Comparison of ENCODE assay signal across 11 cellular contexts in the genomic region with DNA sequence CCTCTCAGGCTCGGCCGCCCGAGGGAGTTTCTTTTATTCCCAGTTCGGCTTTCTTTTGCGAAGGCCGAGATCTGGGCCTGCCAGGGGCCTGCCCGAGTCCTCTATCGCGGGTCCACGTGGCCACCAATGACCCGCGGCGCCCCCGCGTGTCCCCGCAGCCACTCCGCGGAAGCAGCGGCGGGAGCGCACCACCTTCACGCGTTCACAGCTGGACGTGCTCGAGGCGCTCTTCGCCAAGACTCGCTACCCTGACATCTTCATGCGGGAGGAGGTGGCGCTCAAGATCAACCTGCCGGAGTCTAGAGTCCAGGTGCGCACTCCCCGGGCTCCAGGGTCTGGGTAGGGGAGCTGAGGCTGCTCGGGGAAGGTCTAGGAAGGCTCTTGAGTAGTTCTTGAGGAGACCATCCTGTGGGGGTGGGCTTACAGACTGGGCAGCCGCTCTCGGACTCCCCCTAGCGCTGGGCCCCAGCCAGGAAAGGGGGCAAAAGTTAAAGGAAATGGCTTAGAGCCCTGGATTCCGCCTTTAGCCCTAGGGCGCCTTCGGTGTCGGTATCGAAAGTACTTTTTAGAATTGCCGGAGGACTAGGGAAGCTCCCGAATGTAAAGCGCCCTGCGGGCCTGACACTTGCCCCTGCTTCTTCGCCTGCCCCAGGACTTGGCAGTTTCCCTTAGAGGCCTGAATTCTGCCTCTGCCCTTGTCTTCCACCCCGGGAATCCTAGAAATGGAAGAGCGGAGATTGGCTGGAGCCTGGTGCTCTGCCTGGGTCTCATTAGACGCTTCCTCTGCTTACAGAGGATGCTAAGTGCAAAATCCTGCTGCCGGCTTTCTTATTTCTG. TPM values are rescaled to one million over a fixed set of nuclear protein-coding genes. Genes with fewer than 3 reads are reported as not detected.
A peak's percentile ranks its signal among the peaks of the same experiment; 100 is the strongest.
DNase-seq lines count a peak whose midpoint lies in the region; ATAC-seq and TF ChIP-seq lines count a peak whose summit lies in the region.
"Had no signal": no experiment of that assay in that cellular context is flagged by ENCODE, and none has a peak within 500 bp of the region (broad histone marks: within the 10 kb centered on the region; RNA-seq: fewer than 3 reads in every experiment).

No MANE protein-coding gene starts in this region.

- peaks cover 89% of the 10 kb centered on the region for H3K27me3 Mint-ChIP-seq in T-helper 1 cell treated with Interleukin-12 subunit alpha and Interleukin-12 subunit beta and Interleukin-4 antibody, amounts not matched to agents 30 μg/mL and 1 μg/mL, for 36 hours (ENCODE audit: low read depth)

- no peak for ATAC-seq in foreskin keratinocyte

- H3K27ac ChIP-seq in esophagus muscularis mucosa (replicated peaks in 1 of 4) (no peak overlapping the region), prostate gland (no peak overlapping the region), foreskin keratinocyte (no peak overlapping the region)
- H3K27ac ChIP-seq: skin epidermis had no signal

- H3K27ac Mint-ChIP-seq in T-helper 1 cell treated with Interleukin-12 subunit alpha and Interleukin-12 subunit beta and Interleukin-4 antibody, amounts not matched to agents 30 μg/mL and 1 μg/mL, for 36 hours: peak overlapping the region; percentile 71
- H3K27ac Mint-ChIP-seq: activated naive CD4-positive, alpha-beta T cell treated with anti-CD3 and anti-CD28 coated beads, Interleukin-2, amount 50 U/mL, for 72 hours had no signal

- intact Hi-C loops in esophagus muscularis mucosa (cut with DNase I): no loop called here
- intact Hi-C loops in prostate gland (cut with DNase I): no loop called here

- 17% methylated on average over 47 of the region's 51 CpGs for WGBS in esophagus muscularis mucosa
- 12% methylated on average over 51 of the region's 51 CpGs for WGBS in prostate gland

- H3K4me1 ChIP-seq in esophagus muscularis mucosa (peaks cover 64 to 81% (median 76%) of the 10 kb centered on the region in 4 donors), prostate gland (replicated peaks) (no peaks in the 10 kb centered on the region), foreskin keratinocyte (peaks cover 4% of the 10 kb centered on the region)

- H3K36me3 Mint-ChIP-seq in T-helper 1 cell treated with Interleukin-12 subunit alpha and Interleukin-12 subunit beta and Interleukin-4 antibody, amounts not matched to agents 30 μg/mL and 1 μg/mL, for 36 hours (ENCODE audit: low read depth): peaks cover 10% of the 10 kb centered on the region

- no peak for TF ChIP-seq CTCF in esophagus muscularis mucosa (IDR thresholded peaks at IDR 0.05)
- no peak for TF ChIP-seq CTCF in prostate gland (IDR thresholded peaks at IDR 0.05)
- no peak for TF ChIP-seq CTCF in foreskin keratinocyte (conservative IDR thresholded peaks at IDR 0.05)

- TF ChIP-seq POLR2A in esophagus muscularis mucosa (IDR thresholded peaks at IDR 0.05; ENCODE audit: low read depth) (no peak), prostate gland (IDR thresholded peaks at IDR 0.05) (no peak)

- peak overlapping the region in 3 of 4 donors; percentile 28 to 42 (median 37) for H3K4me3 ChIP-seq in esophagus muscularis mucosa
- no peak overlapping the region for H3K4me3 ChIP-seq in prostate gland

- no peak for TF ChIP-seq EP300 in esophagus muscularis mucosa (IDR thresholded peaks at IDR 0.05)

- peak overlapping the region; percentile 70 for H3K4me3 Mint-ChIP-seq in T-helper 1 cell treated with Interleukin-12 subunit alpha and Interleukin-12 subunit beta and Interleukin-4 antibody, amounts not matched to agents 30 μg/mL and 1 μg/mL, for 36 hours

- peaks cover 0 to 7% (median 0%) of the 10 kb centered on the region in 4 donors for H3K9me3 ChIP-seq in esophagus muscularis mucosa
- H3K9me3 ChIP-seq in prostate gland: no peaks in the 10 kb centered on the region

- H3K4me1 Mint-ChIP-seq in T-helper 1 cell treated with Interleukin-12 subunit alpha and Interleukin-12 subunit beta and Interleukin-4 antibody, amounts not matched to agents 30 μg/mL and 1 μg/mL, for 36 hours (ENCODE audit: low read depth): peaks cover 36% of the 10 kb centered on the region

- H3K9me3 Mint-ChIP-seq in T-helper 1 cell treated with Interleukin-12 subunit alpha and Interleukin-12 subunit beta and Interleukin-4 antibody, amounts not matched to agents 30 μg/mL and 1 μg/mL, for 36 hours: peaks cover 4% of the 10 kb centered on the region
- H3K9me3 Mint-ChIP-seq: activated naive CD4-positive, alpha-beta T cell treated with anti-CD3 and anti-CD28 coated beads, Interleukin-2, amount 50 U/mL, for 72 hours had no signal

- DNase-seq in ELF-1 (ENCODE audit: low read depth, low spot score) (peak; percentile 92), esophagus muscularis mucosa (ENCODE audit: extremely low spot score) (no peak), prostate gland (ENCODE audit: low spot score) (peak; percentile 3), anterior cingulate cortex (lab: John Stamatoyannopoulos, UW) (no peak), H4 (ENCODE audit: low spot score) (no peak), NCI-H510A (lab: John Stamatoyannopoulos, UW) (no peak), foreskin keratinocyte (no peak)
- DNase-seq: NCI-H1694 treated with DMSO at 0.1 percent for 48 hours had no signal

- H3K27me3 ChIP-seq in esophagus muscularis mucosa (peaks cover 5 to 100% (median 77%) of the 10 kb centered on the region in 4 donors), prostate gland (replicated peaks; ENCODE audit: insufficient read depth) (peaks cover 41% of the 10 kb centered on the region), foreskin keratinocyte (peaks cover under 1% of the 10 kb centered on the region)

- H3K36me3 ChIP-seq in esophagus muscularis mucosa: no peaks in the 10 kb centered on the region
- no peaks in the 10 kb centered on the region for H3K36me3 ChIP-seq in prostate gland

RNA-seq across cellular contexts. Expression of a gene that starts 3.5 kb away (rescaled TPM):
- under 1 TPM in 1 of 4 donors, not detected in 3; 0.26 TPM for total RNA-seq in esophagus muscularis mucosa
- 1 to 10 TPM; 2.0 to 2.2 TPM for total RNA-seq in prostate gland
- 0.64 and 0.85 TPM in 2 replicates for total RNA-seq in H4 (2014; rRNA removed; shearing (Covaris generic))
- total RNA-seq in foreskin keratinocyte: 3.8 and 4.5 TPM in 2 replicates
- 3.0 and 3.4 TPM in 2 replicates for polyA plus RNA-seq in foreskin keratinocyte
- total RNA-seq: activated naive CD4-positive, alpha-beta T cell treated with anti-CD3 and anti-CD28 coated beads, Interleukin-2, amount 50 U/mL, for 72 hours had no signal

Comparison
In these comparisons a context has a peak if more than half of its experiments do, and no peak if none do; other contexts are left out.
1. DNase-seq: peak in ELF-1 (single experiment) and prostate gland (single experiment); none in esophagus muscularis mucosa (single experiment), anterior cingulate cortex (0 of 58), H4 (single experiment), NCI-H510A (single experiment) and foreskin keratinocyte (0 of 2).
2. H3K4me3 ChIP-seq: peak in esophagus muscularis mucosa (3 of 4); none in prostate gland (0 of 2).